In genomic region chr19:2059422-2060201, GRCh38 we compare ENCODE assay signal across 1 cellular context.
A peak's percentile ranks its signal among the peaks of the same experiment; 100 is the strongest.
TF ChIP-seq lines count a peak whose summit lies in the region.

No MANE protein-coding gene starts in this region.

TF ChIP-seq in HepG2, 621 proteins besides CTCF, POLR2A, EP300 and RAD21 (continued from another document and continues in another):
- TF ChIP-seq EZH2 (conservative IDR thresholded peaks at IDR 0.05; ENCODE audit: low read depth, low read length) = no peak
- TF ChIP-seq ZNF34 (CRISPR knock-in tag; IDR thresholded peaks at IDR 0.05; ENCODE audit: borderline replicate concordance) = peak; percentile 69; the same call in 1 of the 2 replicates
- peak; percentile 54; the same call in 1 of the 2 replicates for TF ChIP-seq RERE (CRISPR knock-in tag; IDR thresholded peaks at IDR 0.05; ENCODE audit: low read depth)
- TF ChIP-seq HNRNPUL1 (IDR thresholded peaks at IDR 0.05; ENCODE audit: low read depth, low read length) = no peak
- TF ChIP-seq MLXIP (CRISPR knock-in tag; IDR thresholded peaks at IDR 0.05; ENCODE audit: borderline replicate concordance) = no peak
- 0 out of 2 replicates have a peak, but pooled peaks have one; percentile 31 for TF ChIP-seq MAF1 (CRISPR knock-in tag; IDR thresholded peaks at IDR 0.05; ENCODE audit: borderline replicate concordance)
- peak; percentile 84 for TF ChIP-seq ZNF691 (CRISPR knock-in tag; IDR thresholded peaks at IDR 0.05; ENCODE audit: borderline replicate concordance, low read depth)
- TF ChIP-seq HMG20A (CRISPR knock-in tag; IDR thresholded peaks at IDR 0.05; ENCODE audit: borderline replicate concordance) = peak; percentile 61; the same call in 1 of the 2 replicates
- TF ChIP-seq NRL (CRISPR knock-in tag; IDR thresholded peaks at IDR 0.05; ENCODE audit: borderline replicate concordance) = peak; percentile 12; the same call in 1 of the 2 replicates
- peak; percentile 71 for TF ChIP-seq THRA (CRISPR knock-in tag; IDR thresholded peaks at IDR 0.05; ENCODE audit: borderline replicate concordance)
- TF ChIP-seq ZNF264 (CRISPR knock-in tag; IDR thresholded peaks at IDR 0.05) = peak; percentile 93
- TF ChIP-seq IRF2 (CRISPR knock-in tag; IDR thresholded peaks at IDR 0.05) = 0 out of 2 replicates have a peak, but pooled peaks have one; percentile 12
- peak; percentile 9; the same call in 1 of the 2 replicates for TF ChIP-seq NFKBIZ (CRISPR knock-in tag; IDR thresholded peaks at IDR 0.05)
- peak; percentile 79 for TF ChIP-seq ZBTB7B (CRISPR knock-in tag; IDR thresholded peaks at IDR 0.05)
- peak; percentile 81 for TF ChIP-seq MAX (IDR thresholded peaks at IDR 0.05)
- TF ChIP-seq ZBTB43 (CRISPR knock-in tag; conservative IDR thresholded peaks at IDR 0.05) = peak; percentile 40; the same call in 1 of the 2 replicates
- peak; percentile 68; the same call in 1 of the 2 replicates for TF ChIP-seq HINFP (CRISPR knock-in tag; IDR thresholded peaks at IDR 0.05; ENCODE audit: low read depth)
- peak; percentile 85 for TF ChIP-seq ZNF451 (CRISPR knock-in tag; IDR thresholded peaks at IDR 0.05)
- TF ChIP-seq HCFC1 (IDR thresholded peaks at IDR 0.05; ENCODE audit: low read depth, low read length) = 0 out of 2 replicates have a peak, but pooled peaks have one; percentile 3
- peak; percentile 64; the same call in 1 of the 2 replicates for TF ChIP-seq NR2F2 (IDR thresholded peaks at IDR 0.05; ENCODE audit: borderline replicate concordance, low read depth)
- peak; percentile 62; the same call in 1 of the 2 replicates for TF ChIP-seq ZNF574 (CRISPR knock-in tag; IDR thresholded peaks at IDR 0.05)
- TF ChIP-seq HMGXB4 (CRISPR knock-in tag; IDR thresholded peaks at IDR 0.05; ENCODE audit: borderline replicate concordance in 1 of 2, low read depth in 1 of 2) = peak; percentile 12 to 57; a peak in 1 of 4 replicates
- TF ChIP-seq ATF7 (IDR thresholded peaks at IDR 0.05) = no peak
- no peak; the same call in 1 of the 2 replicates for TF ChIP-seq ATF7 (CRISPR knock-in tag; IDR thresholded peaks at IDR 0.05)
- TF ChIP-seq ZNF3 (CRISPR knock-in tag; IDR thresholded peaks at IDR 0.05) = no peak
- 0 out of 2 replicates have a peak, but pooled peaks have one; percentile 36 for TF ChIP-seq ATAD3A (CRISPR knock-in tag; IDR thresholded peaks at IDR 0.05)
- peak; percentile 62; the same call in 1 of the 2 replicates for TF ChIP-seq TMF1 (CRISPR knock-in tag; IDR thresholded peaks at IDR 0.05; ENCODE audit: low read depth)
- TF ChIP-seq MIER3 (CRISPR knock-in tag; IDR thresholded peaks at IDR 0.05; ENCODE audit: borderline replicate concordance) = 0 out of 2 replicates have a peak, but pooled peaks have one; percentile 15
- TF ChIP-seq SKI (IDR thresholded peaks at IDR 0.05; ENCODE audit: partially characterized antibody) = no peak
- TF ChIP-seq ELF3 (CRISPR knock-in tag; IDR thresholded peaks at IDR 0.05) = peak; percentile 57
- TF ChIP-seq ZSCAN21 (CRISPR knock-in tag; IDR thresholded peaks at IDR 0.05; ENCODE audit: borderline replicate concordance) = peak; percentile 91
- TF ChIP-seq ZNF101 (CRISPR knock-in tag; IDR thresholded peaks at IDR 0.05; ENCODE audit: borderline replicate concordance, low read depth) = no peak
- 0 out of 2 replicates have a peak, but pooled peaks have one; percentile 43 for TF ChIP-seq PAX8 (CRISPR knock-in tag; IDR thresholded peaks at IDR 0.05; ENCODE audit: borderline replicate concordance)
- TF ChIP-seq SPEN (CRISPR knock-in tag; IDR thresholded peaks at IDR 0.05; ENCODE audit: low read depth) = peak; percentile 68; the same call in 1 of the 2 replicates
- TF ChIP-seq BRD4 (CRISPR knock-in tag; IDR thresholded peaks at IDR 0.05) = peak; percentile 87
- no peak for TF ChIP-seq ZNF839 (CRISPR knock-in tag; IDR thresholded peaks at IDR 0.05; ENCODE audit: borderline replicate concordance)
- TF ChIP-seq RFXAP (CRISPR knock-in tag; IDR thresholded peaks at IDR 0.05; ENCODE audit: borderline replicate concordance) = peak; percentile 81; the same call in 1 of the 2 replicates
- TF ChIP-seq MIXL1 (CRISPR knock-in tag; IDR thresholded peaks at IDR 0.05) = 0 out of 2 replicates have a peak, but pooled peaks have one; percentile 33
